7 cellular contexts compared by ENCODE assay signal in the genomic region with DNA sequence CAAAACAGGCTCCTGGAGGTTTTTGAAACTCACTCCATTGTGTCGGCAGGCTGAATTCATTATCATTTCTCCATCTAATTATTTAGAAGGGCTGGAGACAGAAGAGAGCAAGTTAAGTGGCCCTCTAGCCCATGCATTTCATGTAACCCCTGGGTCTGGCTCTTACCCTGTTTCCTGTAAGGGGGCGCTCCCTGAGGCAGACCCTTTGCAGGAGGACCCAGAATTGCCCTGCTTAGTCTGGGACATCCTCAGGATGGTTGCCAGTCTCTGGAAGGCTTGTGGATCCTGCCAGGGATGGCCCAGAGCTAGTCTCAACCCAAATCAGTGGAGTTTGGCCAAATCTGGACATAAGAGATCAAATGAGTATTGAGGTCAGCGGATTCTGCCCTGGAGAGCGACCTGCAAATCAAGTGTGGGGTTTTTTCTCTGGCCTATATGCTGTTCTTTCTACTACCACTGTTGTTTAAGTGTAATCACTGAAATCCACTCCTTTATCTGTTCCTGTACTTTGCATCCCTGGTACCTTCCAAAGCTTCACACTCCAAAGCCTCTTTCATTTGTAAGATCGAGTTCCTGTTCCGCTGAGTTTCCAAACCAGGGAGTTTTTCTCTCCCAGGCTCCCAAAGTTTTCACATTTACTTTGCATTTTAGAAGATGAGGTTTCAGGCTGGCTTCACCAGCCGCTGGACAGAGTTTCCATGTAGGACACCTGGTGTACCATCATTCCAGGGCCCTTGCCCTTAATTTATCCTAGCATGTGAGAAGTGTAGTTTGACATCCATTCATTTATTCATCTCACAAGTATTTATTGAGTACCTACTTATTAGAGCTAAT. TPM values are rescaled to one million over a fixed set of nuclear protein-coding genes. Genes with fewer than 3 reads are reported as not detected.
DNase-seq lines count a peak whose midpoint lies in the region; ATAC-seq, FAIRE-seq and TF ChIP-seq lines count a peak whose summit lies in the region.

No MANE protein-coding gene starts in this region.

- TF ChIP-seq RAD21 in HepG2 (CRISPR knock-in tag; IDR thresholded peaks at IDR 0.05): no peak

- H3K27me3 ChIP-seq in Loucy (ENCODE audit: insufficient read depth, low read length, poor library complexity, severe bottlenecking): peaks cover 35% of the 10 kb centered on the region
- H3K27me3 ChIP-seq in adrenal gland: no peaks in the 10 kb centered on the region
- H3K27me3 ChIP-seq in HepG2 (ENCODE audit: control insufficient read depth in 1 of 2, insufficient read depth in 2 of 2, low read length in 2 of 2): no peaks in the 10 kb centered on the region

- H3K9me3 Mint-ChIP-seq in stimulated activated naive B cell treated with anti-CD40 and anti-IgM and Interleukin-4, amounts not matched to agents 10 μg/mL and 1 μg/mL and 100 μg/mL, for 72 hours: no peaks in the 10 kb centered on the region

- H3K9me3 ChIP-seq in Loucy (ENCODE audit: insufficient read depth, low read depth, low read length) (no peaks in the 10 kb centered on the region), adrenal gland (replicated peaks in 1 of 3) (no peaks in the 10 kb centered on the region), HepG2 (ENCODE audit: low read length) (no peaks in the 10 kb centered on the region)

- H3K27ac Mint-ChIP-seq in stimulated activated naive B cell treated with anti-CD40 and anti-IgM and Interleukin-4, amounts not matched to agents 10 μg/mL and 1 μg/mL and 100 μg/mL, for 72 hours: peak overlapping the region; percentile 61

- H3K27ac ChIP-seq in adrenal gland (peak overlapping the region; percentile 37 to 99 (median 87)), HepG2 (ENCODE audit: extremely low read length, insufficient read depth, low read length) (peak overlapping the region; percentile 78)

- peaks cover 72 to 88% of the 10 kb centered on the region in 2 donors for H3K4me1 Mint-ChIP-seq in stimulated activated naive B cell treated with anti-CD40 and anti-IgM and Interleukin-4, amounts not matched to agents 10 μg/mL and 1 μg/mL and 100 μg/mL, for 72 hours

- POLR2A ChIA-PET in HepG2 (lab: Yijun Ruan, JAX): no interaction called here

- TF ChIP-seq EP300 in HepG2 (IDR thresholded peaks at IDR 0.05; ENCODE audit: low read depth in 2 of 2, low read length in 2 of 2) (no peak), HepG2 (CRISPR knock-in tag; IDR thresholded peaks at IDR 0.05; ENCODE audit: borderline replicate concordance) (no peak)

- peak overlapping the region; percentile 59 to 68 for H3K4me3 Mint-ChIP-seq in stimulated activated naive B cell treated with anti-CD40 and anti-IgM and Interleukin-4, amounts not matched to agents 10 μg/mL and 1 μg/mL and 100 μg/mL, for 72 hours

- no peak for FAIRE-seq in HepG2 (lab: Jason Lieb, UNC)

- no peaks in the 10 kb centered on the region for H3K9me2 ChIP-seq in Loucy (replicated peaks; ENCODE audit: low read depth, low read length)

- H3K27me3 Mint-ChIP-seq in stimulated activated naive B cell treated with anti-CD40 and anti-IgM and Interleukin-4, amounts not matched to agents 10 μg/mL and 1 μg/mL and 100 μg/mL, for 72 hours: no peaks in the 10 kb centered on the region

- TF ChIP-seq CTCF in Loucy (conservative IDR thresholded peaks at IDR 0.05; ENCODE audit: low read length) (0 out of 2 replicates have a peak, but pooled peaks have one; percentile 9), adrenal gland (IDR thresholded peaks at IDR 0.05) (no peak), HepG2 (CRISPR knock-in tag; IDR thresholded peaks at IDR 0.05) (no peak)

- no peak for TF ChIP-seq POLR2A in adrenal gland (IDR thresholded peaks at IDR 0.05)
- TF ChIP-seq POLR2A in HepG2 (IDR thresholded peaks at IDR 0.05; ENCODE audit: insufficient read depth in 1 of 2, low read depth in 2 of 2, low read length in 2 of 2): no peak

- H3K9ac ChIP-seq in Loucy (ENCODE audit: low read depth, low read length, poor library complexity, severe bottlenecking) (no peak overlapping the region), HepG2 (ENCODE audit: insufficient read depth, low read depth, low read length) (no peak overlapping the region; the same call in 1 of the 2 replicates)

- ATAC-seq in HepG2 (no peak), GM18867 (IDR thresholded peaks at IDR 0.05; ENCODE audit: unreplicated experiment) (no peak)
- ATAC-seq in stimulated activated naive B cell treated with anti-CD40 and anti-IgM and Interleukin-4, amounts not matched to agents 10 μg/mL and 1 μg/mL and 100 μg/mL, for 72 hours (replicated peaks): no peak

- H3K36me3 ChIP-seq in Loucy (ENCODE audit: insufficient read depth, low read length) (no peaks in the 10 kb centered on the region), adrenal gland (replicated peaks in 1 of 2) (no peaks in the 10 kb centered on the region), HepG2 (replicated peaks in 1 of 2; ENCODE audit: control insufficient read depth in 1 of 2, insufficient read depth in 2 of 2, low read length in 2 of 2) (peaks cover 0 to 1% of the 10 kb centered on the region in 2 experiments; a peak in 3 of 5 replicates)

- H3K4me1 ChIP-seq in Loucy (ENCODE audit: insufficient read depth, low read length, poor library complexity, severe bottlenecking) (peaks cover 5% of the 10 kb centered on the region), adrenal gland (replicated peaks in 1 of 2) (peaks cover 89 to 96% of the 10 kb centered on the region in 2 donors), HepG2 (ENCODE audit: insufficient read depth, low read length) (peaks cover 74% of the 10 kb centered on the region)

- intact Hi-C loops in adrenal gland (cut with DNase I) (no loop called here), HepG2 (cut with micrococcal nuclease; ENCODE audit: unreplicated experiment) (loop anchor here (5.0 to 10.0 kb wide), 2 partner anchors 245 to 283 kb away; no protein-coding TSS in a partner anchor)

- H3K79me2 ChIP-seq in Loucy (ENCODE audit: insufficient read depth, low read length): no peaks in the 10 kb centered on the region
- peaks cover 97% of the 10 kb centered on the region for H3K79me2 ChIP-seq in HepG2 (ENCODE audit: insufficient read depth, low read length)

- CTCF ChIA-PET in HepG2 (lab: Yijun Ruan, JAX; ENCODE audit: low intra/inter-chr PET ratio, low total read pairs): no interaction called here

- in situ Hi-C loops in HepG2 (cut with HindIII; ENCODE audit: extremely low pct_ligation_motif_present, low pct_unique_long_range_greater_than_20kb): loop anchor here (5.0 kb wide), 3 partner anchors 353 to 593 kb away; no protein-coding TSS in a partner anchor

- no peak overlapping the region for H3K4me2 ChIP-seq in Loucy (ENCODE audit: low read depth, low read length, poor library complexity, severe bottlenecking)
- H3K4me2 ChIP-seq in HepG2 (ENCODE audit: low read depth, low read length): peak overlapping the region; percentile 81

- H4K20me1 ChIP-seq in Loucy (ENCODE audit: insufficient read depth, low read length, poor library complexity, severe bottlenecking): no peaks in the 10 kb centered on the region
- peaks cover 17% of the 10 kb centered on the region for H4K20me1 ChIP-seq in HepG2 (ENCODE audit: insufficient read depth, low read length)

- 58 to 66% (median 65%) methylated on average over 6 to 7 of the region's 7 CpGs for WGBS in adrenal gland, 4 donors
- WGBS in HepG2 (ENCODE audit: low lambda C conversion rate): 75% methylated on average over 7 of the region's 7 CpGs

- H2AFZ ChIP-seq in Loucy (ENCODE audit: low read length) (no peak overlapping the region), HepG2 (ENCODE audit: low read length) (no peak overlapping the region)

- peaks cover 0 to 3% of the 10 kb centered on the region in 2 donors for H3K36me3 Mint-ChIP-seq in stimulated activated naive B cell treated with anti-CD40 and anti-IgM and Interleukin-4, amounts not matched to agents 10 μg/mL and 1 μg/mL and 100 μg/mL, for 72 hours

- DNase-seq in adrenal gland: no peak
- no peak for DNase-seq in HepG2 (ENCODE audit: low spot score)
- no peak for DNase-seq in stimulated activated naive B cell treated with anti-CD40 and anti-IgM and Interleukin-4, amounts not matched to agents 10 μg/mL and 1 μg/mL and 100 μg/mL, for 72 hours
- DNase-seq in NCI-H1092 treated with DMSO at 0.1 percent for 48 hours (lab: John Stamatoyannopoulos, UW): no peak
- DNase-seq in NCI-H345 treated with DMSO at 0.1 percent for 48 hours (lab: John Stamatoyannopoulos, UW; ENCODE audit: unreplicated experiment): no peak

- no TSS peak for BruUV-seq in HepG2 (replicated peaks; lab: Mats Ljungman, UMichigan)

- H3F3A ChIP-seq in Loucy (ENCODE audit: low read depth): peaks cover 7% of the 10 kb centered on the region; the same call in 1 of the 2 replicates

- H3K4me3 ChIP-seq in Loucy (ENCODE audit: low read length, poor library complexity, severe bottlenecking) (no peak overlapping the region), adrenal gland (peak overlapping the region in 1 of 4 donors; percentile 14), HepG2 (replicated peaks in 1 of 3; ENCODE audit: insufficient read depth in 1 of 3, low read depth in 2 of 3, low read length in 3 of 3) (no peak overlapping the region)

TF ChIP-seq in HepG2, 621 proteins besides CTCF, POLR2A, EP300 and RAD21 (continues in another document):
- 0 out of 2 replicates have a peak, but pooled peaks have one; percentile 7 for TF ChIP-seq STAG1 (CRISPR knock-in tag; IDR thresholded peaks at IDR 0.05)

RNA-seq across cellular contexts. Expression of a gene that starts 6.3 kb away (rescaled TPM):
- total RNA-seq in adrenal gland (10 to 100 TPM; 24.4 to 45.7 (median 44.0) TPM), HepG2 (2016; rRNA removed; fragmentation: Illumina TruSeq; extraction: Trizol) (29.1 and 45.2 TPM in 2 replicates)
- polyA plus RNA-seq in adrenal gland (10 to 100 TPM; 10.1 to 23.5 (median 10.2) TPM), HepG2 (2011; rRNA removed) (32.2 and 37.8 TPM in 2 replicates)
- total RNA-seq in HepG2 (2016; cell fraction: cytosol; rRNA removed; fragmentation: Illumina TruSeq; extraction: Trizol; ENCODE audit: low read depth): 5.0 and 6.9 TPM in 2 replicates
- total RNA-seq in HepG2 (2016; cell fraction: insoluble cytoplasmic fraction; rRNA removed; fragmentation: Illumina TruSeq; extraction: Trizol): 29.1 and 39.1 TPM in 2 replicates
- 27.0 and 29.9 TPM in 2 replicates for total RNA-seq in HepG2 (2016; cell fraction: membrane; rRNA removed; fragmentation: Illumina TruSeq; extraction: Trizol)
- 38.1 and 42.0 TPM in 2 replicates for total RNA-seq in HepG2 (2016; cell fraction: nucleus; rRNA removed; fragmentation: Illumina TruSeq; extraction: Trizol)
- polyA plus RNA-seq in HepG2 (2011; cell fraction: cytosol; rRNA removed): 23.4 and 26.9 TPM in 2 replicates
- polyA plus RNA-seq in HepG2 (2011; cell fraction: nucleus; rRNA removed): 34.9 and 36.5 TPM in 2 replicates
- 35.9 and 36.8 TPM in 2 replicates for polyA plus RNA-seq in HepG2 (2012)
- polyA plus RNA-seq in HepG2 (2016; cell fraction: cytosol; fragmentation: Illumina TruSeq; extraction: Trizol; ENCODE audit: low read depth): 12.2 and 13.0 TPM in 2 replicates
- 46.7 and 48.9 TPM in 2 replicates for polyA plus RNA-seq in HepG2 (2016; cell fraction: insoluble cytoplasmic fraction; fragmentation: Illumina TruSeq; extraction: Trizol; ENCODE audit: low read depth)
- 28.6 and 30.0 TPM in 2 replicates for polyA plus RNA-seq in HepG2 (2016; cell fraction: membrane; fragmentation: Illumina TruSeq; extraction: Trizol; ENCODE audit: low read depth)
- 40.1 and 41.8 TPM in 2 replicates for polyA plus RNA-seq in HepG2 (2016; cell fraction: nucleus; fragmentation: Illumina TruSeq; extraction: Trizol; ENCODE audit: insufficient read depth, low read depth)
- polyA minus RNA-seq in HepG2 (2011; rRNA and poly(A)+ RNA removed; ENCODE audit: low replicate concordance): 23.8 and 59.2 TPM in 2 replicates
- 32.1 and 36.4 TPM in 2 replicates for polyA minus RNA-seq in HepG2 (2011; cell fraction: cytosol; rRNA and poly(A)+ RNA removed)
- polyA minus RNA-seq in HepG2 (2011; cell fraction: nucleus; rRNA and poly(A)+ RNA removed): 148 and 153 TPM in 2 replicates
